ENCODE assay signal across 8 cellular contexts in genomic region chr5:175696139-175696854, GRCh38. TPM values are rescaled to one million over a fixed set of nuclear protein-coding genes. Genes with fewer than 3 reads are reported as not detected.
DNase-seq lines count a peak whose midpoint lies in the region; ATAC-seq and TF ChIP-seq lines count a peak whose summit lies in the region.

No MANE protein-coding gene starts in this region.

- TF ChIP-seq EP300 in gastroesophageal sphincter (IDR thresholded peaks at IDR 0.05), result no peak

- 67 to 78% methylated on average over 3 to 4 of the region's 16 CpGs for WGBS in gastroesophageal sphincter (ENCODE audit: low coverage in 1 of 2), 2 donors

- peaks cover 39% of the 10 kb centered on the region for H3K27me3 ChIP-seq in gastroesophageal sphincter

- no peaks in the 10 kb centered on the region for H3K36me3 ChIP-seq in gastroesophageal sphincter

- H3K9me3 ChIP-seq in gastroesophageal sphincter, result no peaks in the 10 kb centered on the region

- DNase-seq in DMS 273 (lab: John Stamatoyannopoulos, UW; ENCODE audit: unreplicated experiment) (peak; percentile 71), DMS 273 treated with DMSO at 0.1 percent for 48 hours (lab: John Stamatoyannopoulos, UW) (no peak), NOMO-1 treated with DMSO at 0.1 percent for 48 hours (lab: John Stamatoyannopoulos, UW; ENCODE audit: unreplicated experiment) (peak; percentile 95), retinal pigment epithelial cell (ENCODE audit: low read depth) (no peak), NCI-H2171 treated with DMSO at 0.1 percent for 48 hours (lab: John Stamatoyannopoulos, UW) (no peak)
- DNase-seq in activated CD8-positive, alpha-beta memory T cell treated with anti-CD3 and anti-CD28 coated beads, Interleukin-2, amount 50 U/mL, for 24 hours (ENCODE audit: extremely low read depth), result peak; percentile 54

- TF ChIP-seq CTCF in gastroesophageal sphincter (IDR thresholded peaks at IDR 0.05) (peak in 3 of 4 experiments; percentile 32 to 45 (median 37)), retinal pigment epithelial cell (conservative IDR thresholded peaks at IDR 0.05; ENCODE audit: low read depth, low read length) (peak; percentile 35)

- TF ChIP-seq POLR2A in gastroesophageal sphincter (IDR thresholded peaks at IDR 0.05), result no peak

- peak overlapping the region in 2 of 4 donors; percentile 17 to 43 for H3K27ac ChIP-seq in gastroesophageal sphincter

- H3K4me3 ChIP-seq in gastroesophageal sphincter (no peak overlapping the region), retinal pigment epithelial cell (ENCODE audit: low read length) (no peak overlapping the region)

- ATAC-seq in gastroesophageal sphincter, result peak; percentile 42
- no peak for ATAC-seq in GM21825 (IDR thresholded peaks at IDR 0.05; ENCODE audit: unreplicated experiment)

- H3K4me1 ChIP-seq in gastroesophageal sphincter, result no peaks in the 10 kb centered on the region

RNA-seq across cellular contexts. Expression of gene HRH2, which starts 38.4 kb away (rescaled TPM):
- total RNA-seq in gastroesophageal sphincter, result 1 to 10 TPM; 1.7 to 6.1 (median 2.6) TPM

Comparison
In these comparisons a context has a peak if more than half of its experiments do, and no peak if none do; other contexts are left out.
1. DNase-seq: peak in DMS 273 (single experiment), NOMO-1 treated with DMSO at 0.1 percent for 48 hours (single experiment) and activated CD8-positive, alpha-beta memory T cell treated with anti-CD3 and anti-CD28 coated beads, Interleukin-2, amount 50 U/mL, for 24 hours (single experiment); none in DMS 273 treated with DMSO at 0.1 percent for 48 hours (single experiment), retinal pigment epithelial cell (single experiment) and NCI-H2171 treated with DMSO at 0.1 percent for 48 hours (single experiment).